9 cellular contexts compared by ENCODE assay signal in the genomic region with DNA sequence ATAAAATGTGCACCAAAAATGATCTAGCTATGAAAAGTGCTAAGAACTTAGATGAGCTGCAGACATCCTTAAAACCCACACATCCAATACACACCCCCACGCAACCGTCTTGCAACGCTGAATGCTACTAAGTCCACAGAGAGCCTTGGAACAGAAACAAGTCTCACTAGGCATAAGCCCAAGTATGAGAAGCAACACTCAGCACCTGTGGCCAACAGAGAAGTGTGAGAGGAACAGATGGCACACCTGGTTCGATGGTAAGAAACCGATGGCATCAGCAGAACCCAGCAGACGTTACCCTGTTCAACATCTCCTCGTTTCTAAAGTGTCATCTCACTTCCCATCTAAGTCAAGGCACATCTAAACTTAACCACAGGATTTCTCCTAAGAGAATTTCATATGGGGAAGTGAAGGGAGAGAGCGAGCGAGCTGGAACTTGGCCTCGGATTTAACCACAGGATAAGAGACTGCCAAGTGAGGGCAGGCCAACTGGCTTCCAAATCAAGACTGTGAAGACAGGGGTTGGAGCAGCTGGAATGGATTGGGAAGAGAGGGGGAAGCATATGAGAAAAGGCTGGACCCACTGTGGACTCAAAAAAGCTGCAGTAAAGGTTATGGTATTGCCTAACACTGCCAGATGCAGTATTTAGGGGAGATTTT. TPM values are rescaled to one million over a fixed set of nuclear protein-coding genes. Genes with fewer than 3 reads are reported as not detected.
A peak's percentile ranks its signal among the peaks of the same experiment; 100 is the strongest.
DNase-seq lines count a peak whose midpoint lies in the region; ATAC-seq and TF ChIP-seq lines count a peak whose summit lies in the region.
"Had no signal": no experiment of that assay in that cellular context is flagged by ENCODE, and none has a peak within 500 bp of the region (broad histone marks: within the 10 kb centered on the region; RNA-seq: fewer than 3 reads in every experiment).

No MANE protein-coding gene starts in this region.

- DNase-seq in LHCN-M2 (ENCODE audit: low read depth): peak; percentile 18
- DNase-seq in mammary epithelial cell: peak; percentile 32
- peak; percentile 23 to 42 for DNase-seq in left colon
- DNase-seq in testis: peak; percentile 38
- DNase-seq in Calu3: no peak
- DNase-seq in activated CD8-positive, alpha-beta memory T cell treated with anti-CD3 and anti-CD28 coated beads, Interleukin-2, amount 50 U/mL, for 48 hours: no peak
- DNase-seq: foreskin melanocyte had no signal

- H3K27me3 ChIP-seq in mammary epithelial cell (ENCODE audit: insufficient read depth, low read length) (no peaks in the 10 kb centered on the region), testis (no peaks in the 10 kb centered on the region)

- H3K4me2 ChIP-seq in mammary epithelial cell (ENCODE audit: insufficient read depth, low read depth, low read length): no peak overlapping the region

- BruUV-seq in mammary epithelial cell (replicated peaks; lab: Mats Ljungman, UMichigan) (no TSS peak), Calu3 (replicated peaks; lab: Mats Ljungman, UMichigan) (no TSS peak)

- H3K4me3 Mint-ChIP-seq in Calu3 (ENCODE audit: low read depth, unreplicated experiment): no peak overlapping the region

- H3K4me3 ChIP-seq in mammary epithelial cell (replicated peaks in 1 of 3; ENCODE audit: insufficient read depth in 1 of 3, low read depth in 2 of 3, low read length in 3 of 3) (no peak overlapping the region), testis (no peak overlapping the region)

- H4K20me1 ChIP-seq in mammary epithelial cell (ENCODE audit: insufficient read depth, low read length): no peaks in the 10 kb centered on the region

- H3K79me2 ChIP-seq in mammary epithelial cell (ENCODE audit: insufficient read depth, low read length): no peaks in the 10 kb centered on the region

- no peak overlapping the region for H3K9ac ChIP-seq in mammary epithelial cell (ENCODE audit: insufficient read depth, low read length)

- H3K27me3 Mint-ChIP-seq in Calu3 (ENCODE audit: unreplicated experiment): no peaks in the 10 kb centered on the region

- intact Hi-C loops in mammary epithelial cell (cut with micrococcal nuclease) (loop anchor here (5.0 kb wide), 1 partner anchor 61 kb away; the partner anchor contains the start of gene SPOP), left colon (cut with DNase I, micrococcal nuclease) (no loop called here), testis (cut with DNase I; ENCODE audit: low total_unique reads) (no loop called here), Calu3 (cut with micrococcal nuclease; ENCODE audit: unreplicated experiment) (no loop called here)

- H3K4me1 ChIP-seq in mammary epithelial cell (ENCODE audit: insufficient read depth, low read length) (peaks cover 8% of the 10 kb centered on the region), testis (peaks cover 7% of the 10 kb centered on the region)

- TF ChIP-seq POLR2A in testis (IDR thresholded peaks at IDR 0.05): no peak

- H3K27ac ChIP-seq in mammary epithelial cell (ENCODE audit: insufficient read depth, low read depth, low read length) (no peak overlapping the region), testis (peak overlapping the region in 1 of 2 donors; percentile 47)

- dilution Hi-C loops in mammary epithelial cell (cut with HindIII; ENCODE audit: low sequenced_read_pairs): no loop called here

- peaks cover 13% of the 10 kb centered on the region for H3K36me3 Mint-ChIP-seq in Calu3 (ENCODE audit: insufficient read depth, unreplicated experiment)

- in situ Hi-C loops in mammary epithelial cell (cut with MboI; ENCODE audit: low sequenced_read_pairs in 2 of 2): no loop called here

- CTCF ChIA-PET in mammary epithelial cell (lab: Charles Lee; ENCODE audit: low non-redundant PET) (no interaction called here), Calu3 (lab: Charles Lee) (interaction anchor here (0.5 kb wide), 1 partner anchor 18 kb away, joined by 3 read pairs; no protein-coding TSS in a partner anchor)

- WGBS in mammary epithelial cell (ENCODE audit: low coverage, missing lambda C conversion rate): 25% methylated on average over 10 of the region's 10 CpGs
- WGBS in testis, 2 donors: 38 to 44% methylated on average over 10 of the region's 10 CpGs

- H3K4me1 Mint-ChIP-seq in Calu3 (ENCODE audit: low read depth, unreplicated experiment): no peaks in the 10 kb centered on the region

- H3K36me3 ChIP-seq in mammary epithelial cell (ENCODE audit: insufficient read depth, low read length) (peaks cover 13% of the 10 kb centered on the region), testis (ENCODE audit: low read depth, missing control alignments) (no peaks in the 10 kb centered on the region)

- TF ChIP-seq CTCF in mammary epithelial cell (conservative IDR thresholded peaks at IDR 0.05 in 1 of 2, IDR thresholded peaks at IDR 0.05 in 1 of 2; ENCODE audit: extremely low read depth in 1 of 2, insufficient read depth in 1 of 2, low read depth in 1 of 2, low read length in 2 of 2) (no peak), testis (IDR thresholded peaks at IDR 0.05) (no peak), Calu3 (IDR thresholded peaks at IDR 0.05; ENCODE audit: unreplicated experiment) (no peak)

- H3K27ac Mint-ChIP-seq in Calu3 (ENCODE audit: unreplicated experiment): no peak overlapping the region

- peak overlapping the region; percentile 27 for H2AFZ ChIP-seq in mammary epithelial cell (ENCODE audit: low read depth, low read length)

- no peaks in the 10 kb centered on the region for H3K9me3 ChIP-seq in mammary epithelial cell (replicated peaks; ENCODE audit: insufficient read depth, low read length)
- no peaks in the 10 kb centered on the region for H3K9me3 ChIP-seq in testis

- ATAC-seq in left colon (no peak), HG02970 (IDR thresholded peaks at IDR 0.05; ENCODE audit: low FRiP score, unreplicated experiment) (no peak)

- H3K9me3 Mint-ChIP-seq in Calu3 (ENCODE audit: low read depth, unreplicated experiment): no peaks in the 10 kb centered on the region

RNA-seq across cellular contexts. Expression of gene NXPH3, which starts 41.0 kb away (rescaled TPM):
- total RNA-seq in LHCN-M2 (2014; rRNA removed) (0.06 and 0.19 TPM in 2 replicates), mammary epithelial cell (under 1 TPM; 0.33 to 0.35 TPM), left colon (1 to 10 TPM in 1 of 2 donors, under 1 TPM in 1; 0.70 to 3.6 TPM), testis (1 to 10 TPM; 4.1 to 5.6 TPM), Calu3 (2022) (not detected in 2 replicates)
- polyA plus RNA-seq in LHCN-M2 (2012): 0.17 TPM
- polyA plus RNA-seq in mammary epithelial cell (0.23 TPM), testis (ENCODE audit: insufficient read depth, low read depth, low replicate concordance) (5.8 TPM)
- polyA minus RNA-seq in mammary epithelial cell: not detected
- total RNA-seq: OCI-LY7 had no signal

Comparison
In these comparisons a context has a peak if more than half of its experiments do, and no peak if none do; other contexts are left out.
1. DNase-seq: peak in LHCN-M2 (single experiment), mammary epithelial cell (single experiment), left colon (2 of 2) and testis (single experiment); none in Calu3 (single experiment) and activated CD8-positive, alpha-beta memory T cell treated with anti-CD3 and anti-CD28 coated beads, Interleukin-2, amount 50 U/mL, for 48 hours (single experiment).